Comparison of ENCODE assay signal across 28 cellular contexts in genomic region chr22:32165692-32166091, GRCh38. TPM values are rescaled to one million over a fixed set of nuclear protein-coding genes. Genes with fewer than 3 reads are reported as not detected.
A peak's percentile ranks its signal among the peaks of the same experiment; 100 is the strongest.
DNase-seq lines count a peak whose midpoint lies in the region; ATAC-seq and TF ChIP-seq lines count a peak whose summit lies in the region.
"Had no signal": no experiment of that assay in that cellular context is flagged by ENCODE, and none has a peak within 500 bp of the region (broad histone marks: within the 10 kb centered on the region; RNA-seq: fewer than 3 reads in every experiment).

No MANE protein-coding gene starts in this region.

- no peak overlapping the region for H3K4ac ChIP-seq in trophoblast cell (ENCODE audit: low read depth, low read length)

- H3K27ac Mint-ChIP-seq in activated naive CD4-positive, alpha-beta T cell treated with anti-CD3 and anti-CD28 coated beads for 36 hours, result no peak overlapping the region
- H3K27ac Mint-ChIP-seq: CD4-positive, CD25-positive, alpha-beta regulatory T cell; CD8-positive, alpha-beta memory T cell had no signal

- no peak overlapping the region for H3K14ac ChIP-seq in trophoblast cell (ENCODE audit: low read length)

- H3K36me3 Mint-ChIP-seq in activated naive CD4-positive, alpha-beta T cell treated with anti-CD3 and anti-CD28 coated beads for 36 hours (ENCODE audit: low read depth), result no peaks in the 10 kb centered on the region
- H3K36me3 Mint-ChIP-seq: CD14-positive monocyte; CD4-positive, alpha-beta memory T cell; CD4-positive, CD25-positive, alpha-beta regulatory T cell had no signal

- no peak overlapping the region for H4K8ac ChIP-seq in trophoblast cell (ENCODE audit: low read depth, low read length)

- H3K27ac ChIP-seq in hepatocyte (no peak overlapping the region), trophoblast cell (ENCODE audit: low read depth, low read length) (no peak overlapping the region)
- H3K27ac ChIP-seq: BLaER1 had no signal

- no peak overlapping the region for H2BK5ac ChIP-seq in trophoblast cell (ENCODE audit: low read depth, low read length, poor library complexity)

- H3K79me2 ChIP-seq in hepatocyte (no peaks in the 10 kb centered on the region), trophoblast cell (ENCODE audit: control insufficient read depth, insufficient read depth, low read length, poor library complexity) (no peaks in the 10 kb centered on the region)

- no peaks in the 10 kb centered on the region for H3K79me1 ChIP-seq in trophoblast cell (ENCODE audit: low read length)

- peak; percentile 80 for ATAC-seq in mucosa of descending colon
- no peak for ATAC-seq in GM21526 (IDR thresholded peaks at IDR 0.05; ENCODE audit: low FRiP score, unreplicated experiment)

- WGBS in hepatocyte (ENCODE audit: low lambda C conversion rate, missing lambda C conversion rate), result 80% methylated on average over 6 of the region's 6 CpGs
- WGBS in trophoblast cell (ENCODE audit: extremely low coverage, insufficient coverage, insufficient read length), result no CpG with 5 or more reads among the region's 6 CpGs

- no peaks in the 10 kb centered on the region for H3K9me3 ChIP-seq in hepatocyte (ENCODE audit: low read depth)
- no peaks in the 10 kb centered on the region for H3K9me3 ChIP-seq in mucosa of descending colon
- H3K9me3 ChIP-seq in trophoblast cell (ENCODE audit: insufficient read depth, low read depth, low read length), result no peaks in the 10 kb centered on the region
- H3K9me3 ChIP-seq: BE2C, BLaER1 had no signal

- TF ChIP-seq CTCF in hepatocyte (IDR thresholded peaks at IDR 0.05; ENCODE audit: poor library complexity) (no peak), mucosa of descending colon (IDR thresholded peaks at IDR 0.05) (no peak)

- H3K4me3 ChIP-seq in hepatocyte (no peak overlapping the region), mucosa of descending colon (no peak overlapping the region), trophoblast cell (ENCODE audit: low read depth, low read length) (no peak overlapping the region)
- H3K4me3 ChIP-seq: BLaER1 had no signal

- no peak overlapping the region for H3K4me2 ChIP-seq in hepatocyte
- H3K4me2 ChIP-seq in trophoblast cell (ENCODE audit: low read length), result no peak overlapping the region
- H3K4me2 ChIP-seq: BLaER1 had no signal

- H3K4me3 Mint-ChIP-seq in activated naive CD4-positive, alpha-beta T cell treated with anti-CD3 and anti-CD28 coated beads for 36 hours, result no peak overlapping the region
- H3K4me3 Mint-ChIP-seq: CD4-positive, alpha-beta memory T cell; CD4-positive, CD25-positive, alpha-beta regulatory T cell; CD8-positive, alpha-beta memory T cell had no signal

- H4K12ac ChIP-seq in trophoblast cell (ENCODE audit: low read depth, low read length), result no peak overlapping the region

- no peaks in the 10 kb centered on the region for H3K9me2 ChIP-seq in hepatocyte (replicated peaks; ENCODE audit: insufficient read depth)

- H3K9me3 Mint-ChIP-seq in activated naive CD4-positive, alpha-beta T cell treated with anti-CD3 and anti-CD28 coated beads for 36 hours, result no peaks in the 10 kb centered on the region
- H3K9me3 Mint-ChIP-seq: CD4-positive, alpha-beta memory T cell had no signal

- no peak overlapping the region for H2BK12ac ChIP-seq in trophoblast cell (ENCODE audit: low read length)

- H4K91ac ChIP-seq in trophoblast cell (ENCODE audit: low read depth, low read length), result no peak overlapping the region

- CTCF ChIA-PET in activated naive CD4-positive, alpha-beta T cell treated with anti-CD3 and anti-CD28 coated beads for 36 hours (lab: Charles Lee), result interaction anchor here (0.6 kb wide), 1 partner anchor 215 kb away, joined by 3 read pairs; no protein-coding TSS in a partner anchor

- H2AK5ac ChIP-seq in trophoblast cell (ENCODE audit: low read length), result no peak overlapping the region

- H2AFZ ChIP-seq in hepatocyte (no peak overlapping the region), trophoblast cell (ENCODE audit: insufficient read depth, low read length, poor library complexity) (no peak overlapping the region)

- H3K27me3 ChIP-seq in hepatocyte (no peaks in the 10 kb centered on the region), trophoblast cell (ENCODE audit: insufficient read depth, low read length) (no peaks in the 10 kb centered on the region)
- H3K27me3 ChIP-seq: BLaER1 had no signal

- H3K9ac ChIP-seq in trophoblast cell (ENCODE audit: low read length), result no peak overlapping the region
- H3K9ac ChIP-seq: BLaER1 had no signal

- no peaks in the 10 kb centered on the region for H4K20me1 ChIP-seq in hepatocyte (ENCODE audit: insufficient read depth, poor library complexity, severe bottlenecking)
- H4K20me1 ChIP-seq: BLaER1 had no signal

- no peaks in the 10 kb centered on the region for H3K36me3 ChIP-seq in hepatocyte (replicated peaks; ENCODE audit: insufficient read depth, low read depth)
- no peaks in the 10 kb centered on the region for H3K36me3 ChIP-seq in mucosa of descending colon (ENCODE audit: low read depth)
- H3K36me3 ChIP-seq in trophoblast cell (ENCODE audit: control insufficient read depth in 1 of 2, insufficient read depth in 2 of 2, low read length in 2 of 2), result no peaks in the 10 kb centered on the region
- H3K36me3 ChIP-seq: BE2C, BLaER1 had no signal

- intact Hi-C loops in mucosa of descending colon (cut with DNase I, micrococcal nuclease), result no loop called here
- intact Hi-C loops in activated naive CD4-positive, alpha-beta T cell treated with anti-CD3 and anti-CD28 coated beads for 36 hours (cut with micrococcal nuclease), result no loop called here

- no peak overlapping the region for H3K18ac ChIP-seq in trophoblast cell (ENCODE audit: low read length)

- no peak overlapping the region for H2BK120ac ChIP-seq in trophoblast cell (ENCODE audit: insufficient read depth, low read length, poor library complexity)

- H3K23ac ChIP-seq in trophoblast cell (ENCODE audit: low read length), result peak overlapping the region; percentile 42

- peak; percentile 24 for DNase-seq in hepatocyte (ENCODE audit: low spot score)
- no peak for DNase-seq in mucosa of descending colon
- DNase-seq in trophoblast cell, result no peak
- no peak for DNase-seq in putamen (ENCODE audit: low spot score)
- DNase-seq in activated naive CD4-positive, alpha-beta T cell treated with anti-CD3 and anti-CD28 coated beads for 36 hours, result no peak
- DNase-seq in NCI-H1092 treated with DMSO at 0.1 percent for 48 hours (lab: John Stamatoyannopoulos, UW), result no peak
- DNase-seq: 8988T; ACHN; BE2C; C1 segment of cervical spinal cord; CD4-positive, alpha-beta memory T cell; CD4-positive, CD25-positive, alpha-beta regulatory T cell; CD8-positive, alpha-beta memory T cell; COR-L47; DMS 273 treated with DMSO at 0.1 percent for 48 hours; DMS153; DMS53; DMS79; DND-41; EL; GDM1 had no signal

- H3K4me1 ChIP-seq in hepatocyte (ENCODE audit: insufficient read depth), result no peaks in the 10 kb centered on the region
- no peaks in the 10 kb centered on the region for H3K4me1 ChIP-seq in mucosa of descending colon (ENCODE audit: low read depth)
- H3K4me1 ChIP-seq in trophoblast cell (ENCODE audit: control insufficient read depth in 1 of 2, insufficient read depth in 2 of 2, low read length in 2 of 2), result no peaks in the 10 kb centered on the region
- H3K4me1 ChIP-seq: BE2C, BLaER1 had no signal

- peaks cover 3% of the 10 kb centered on the region for H3K4me1 Mint-ChIP-seq in activated naive CD4-positive, alpha-beta T cell treated with anti-CD3 and anti-CD28 coated beads for 36 hours (ENCODE audit: low read depth)

- no peaks in the 10 kb centered on the region for H3K27me3 Mint-ChIP-seq in activated naive CD4-positive, alpha-beta T cell treated with anti-CD3 and anti-CD28 coated beads for 36 hours (ENCODE audit: low read depth)

RNA-seq across cellular contexts. Expression of gene C22orf42, which starts 6.6 kb away (rescaled TPM):
- not detected in 2 replicates for total RNA-seq in hepatocyte
- polyA plus RNA-seq in hepatocyte, result not detected in 2 replicates
- not detected for total RNA-seq in mucosa of descending colon
- polyA plus RNA-seq in trophoblast cell (2013), result not detected in 2 replicates
- not detected for total RNA-seq in activated naive CD4-positive, alpha-beta T cell treated with anti-CD3 and anti-CD28 coated beads for 36 hours
- total RNA-seq: A673; CD4-positive, alpha-beta memory T cell; CD4-positive, CD25-positive, alpha-beta regulatory T cell; CD8-positive, alpha-beta memory T cell; Daoy; G401 had no signal
- polyA plus RNA-seq: AG04450; CD4-positive, alpha-beta memory T cell; CD4-positive, CD25-positive, alpha-beta regulatory T cell; CD8-positive, alpha-beta memory T cell had no signal

RNA-seq across cellular contexts. Expression of gene RFPL2, which starts 39.2 kb away (rescaled TPM):
- 0.48 and 0.97 TPM in 2 replicates for total RNA-seq in hepatocyte
- polyA plus RNA-seq in hepatocyte, result 0.62 TPM in 1 of 2 replicates, not detected in the other
- total RNA-seq in mucosa of descending colon, result not detected
- polyA plus RNA-seq in trophoblast cell (2013), result not detected in 2 replicates
- total RNA-seq in activated naive CD4-positive, alpha-beta T cell treated with anti-CD3 and anti-CD28 coated beads for 36 hours, result not detected
- total RNA-seq: A673; CD8-positive, alpha-beta memory T cell; Daoy had no signal
- polyA plus RNA-seq: AG04450 had no signal
